ENCODE assay signal across 1 cellular context in genomic region chr18:10081477-10081876, GRCh38.
TF ChIP-seq lines count a peak whose summit lies in the region.

No MANE protein-coding gene starts in this region.

TF ChIP-seq in K562, 482 proteins besides CTCF, POLR2A, EP300 and RAD21 (continued from another document and continues in another):
- no peak for TF ChIP-seq ZNF318 (IDR thresholded peaks at IDR 0.05; ENCODE audit: borderline replicate concordance in 1 of 2, low read depth in 1 of 2)
- TF ChIP-seq GABPA (tag; conservative IDR thresholded peaks at IDR 0.05; ENCODE audit: low read depth) = no peak
- TF ChIP-seq IRF2 (CRISPR knock-in tag; IDR thresholded peaks at IDR 0.05) = no peak
- TF ChIP-seq ZNF174 (CRISPR knock-in tag; IDR thresholded peaks at IDR 0.05) = no peak
- TF ChIP-seq NFIC (IDR thresholded peaks at IDR 0.05) = no peak
- TF ChIP-seq ZNF212 (CRISPR knock-in tag; IDR thresholded peaks at IDR 0.05) = no peak
- TF ChIP-seq CBFA2T2 (conservative IDR thresholded peaks at IDR 0.05) = peak; percentile 45
- TF ChIP-seq CEBPG (CRISPR knock-in tag; IDR thresholded peaks at IDR 0.05) = peak; percentile 78
- TF ChIP-seq CEBPG (tag; conservative IDR thresholded peaks at IDR 0.05 in 1 of 2, IDR thresholded peaks at IDR 0.05 in 1 of 2) = peak; percentile 36 to 89; a peak in 2 of 4 replicates
- no peak for TF ChIP-seq BRCA1 (IDR thresholded peaks at IDR 0.05)
- no peak for TF ChIP-seq BRCA1 (CRISPR knock-in tag; IDR thresholded peaks at IDR 0.05)
- TF ChIP-seq ZKSCAN1 (IDR thresholded peaks at IDR 0.05; ENCODE audit: low read depth, low read length) = no peak
- TF ChIP-seq DACH1 (IDR thresholded peaks at IDR 0.05; ENCODE audit: partially characterized antibody) = peak; percentile 21
- TF ChIP-seq ZNF280B (CRISPR knock-in tag; IDR thresholded peaks at IDR 0.05) = no peak
- no peak for TF ChIP-seq THRA (IDR thresholded peaks at IDR 0.05)
- no peak for TF ChIP-seq IRF9 (tag; IDR thresholded peaks at IDR 0.05)
- TF ChIP-seq PHF20 (IDR thresholded peaks at IDR 0.05; ENCODE audit: partially characterized antibody) = no peak
- no peak for TF ChIP-seq CBX8 (IDR thresholded peaks at IDR 0.05; ENCODE audit: borderline replicate concordance, extremely low read depth, low read depth, low read length, poor library complexity, severe bottlenecking)
- 0 out of 2 replicates have a peak, but pooled peaks have one; percentile 33 for TF ChIP-seq ZEB2 (IDR thresholded peaks at IDR 0.05)
- no peak for TF ChIP-seq ZNF224 (CRISPR knock-in tag; IDR thresholded peaks at IDR 0.05)
- no peak for TF ChIP-seq HDGF (IDR thresholded peaks at IDR 0.05)
- no peak for TF ChIP-seq SIRT6 (IDR thresholded peaks at IDR 0.05; ENCODE audit: low read depth, low read length)
- TF ChIP-seq TRIM25 (IDR thresholded peaks at IDR 0.05; ENCODE audit: borderline replicate concordance) = no peak
- TF ChIP-seq L3MBTL2 (IDR thresholded peaks at IDR 0.05) = peak; percentile 69; the same call in 1 of the 2 replicates
- TF ChIP-seq ZBTB26 (CRISPR knock-in tag; IDR thresholded peaks at IDR 0.05) = no peak
- TF ChIP-seq NCOA4 (IDR thresholded peaks at IDR 0.05; ENCODE audit: partially characterized antibody) = no peak
- peak; percentile 62 for TF ChIP-seq MYC (IDR thresholded peaks at IDR 0.05; ENCODE audit: low read depth, low read length)
- TF ChIP-seq MYC (CRISPR knock-in tag; IDR thresholded peaks at IDR 0.05; ENCODE audit: borderline replicate concordance, low read depth) = no peak
- TF ChIP-seq CREM (IDR thresholded peaks at IDR 0.05; ENCODE audit: low read depth) = 0 out of 2 replicates have a peak, but pooled peaks have one; percentile 20
- TF ChIP-seq ZNF695 (CRISPR knock-in tag; IDR thresholded peaks at IDR 0.05) = no peak
- TF ChIP-seq JUN (IDR thresholded peaks at IDR 0.05; ENCODE audit: borderline replicate concordance, low read depth, low read length) = 0 out of 2 replicates have a peak, but pooled peaks have one; percentile 30
- TF ChIP-seq JUN (CRISPR knock-in tag; IDR thresholded peaks at IDR 0.05; ENCODE audit: borderline replicate concordance) = no peak
- no peak; the same call in 1 of the 2 replicates for TF ChIP-seq DPF2 (IDR thresholded peaks at IDR 0.05)
- TF ChIP-seq TFE3 (CRISPR knock-in tag; IDR thresholded peaks at IDR 0.05) = no peak
- no peak for TF ChIP-seq HDAC3 (IDR thresholded peaks at IDR 0.05; ENCODE audit: borderline replicate concordance, partially characterized antibody)
- peak; percentile 67 for TF ChIP-seq CEBPB (tag; IDR thresholded peaks at IDR 0.05)
- no peak for TF ChIP-seq MBD2 (IDR thresholded peaks at IDR 0.05; ENCODE audit: borderline replicate concordance, low read depth)
- TF ChIP-seq ZNF764 (CRISPR knock-in tag; IDR thresholded peaks at IDR 0.05; ENCODE audit: low read depth) = no peak
- TF ChIP-seq PHB2 (IDR thresholded peaks at IDR 0.05; ENCODE audit: low read depth) = no peak
- no peak for TF ChIP-seq ASH1L (IDR thresholded peaks at IDR 0.05; ENCODE audit: borderline replicate concordance, low read depth, partially characterized antibody)
- TF ChIP-seq ZNF561 (CRISPR knock-in tag; conservative IDR thresholded peaks at IDR 0.05) = no peak
- no peak for TF ChIP-seq CBX3 (IDR thresholded peaks at IDR 0.05; ENCODE audit: borderline replicate concordance in 1 of 2, low read length in 2 of 2)
- TF ChIP-seq TEAD2 (tag; IDR thresholded peaks at IDR 0.05) = no peak
- no peak for TF ChIP-seq ZNF780A (CRISPR knock-in tag; IDR thresholded peaks at IDR 0.05)
- no peak for TF ChIP-seq RAD51 (IDR thresholded peaks at IDR 0.05; ENCODE audit: borderline replicate concordance, low read depth)
- peak; percentile 68 for TF ChIP-seq CBFA2T3 (IDR thresholded peaks at IDR 0.05)
- no peak for TF ChIP-seq HMBOX1 (IDR thresholded peaks at IDR 0.05)
- no peak for TF ChIP-seq MECOM (CRISPR knock-in tag; IDR thresholded peaks at IDR 0.05)
- peak; percentile 74 for TF ChIP-seq ARID1B (IDR thresholded peaks at IDR 0.05)
- TF ChIP-seq SAFB (IDR thresholded peaks at IDR 0.05; ENCODE audit: borderline replicate concordance, low read depth, low read length) = no peak
- TF ChIP-seq SMARCA4 (IDR thresholded peaks at IDR 0.05) = peak; percentile 44; the same call in 1 of the 2 replicates
- TF ChIP-seq KLF6 (CRISPR knock-in tag; IDR thresholded peaks at IDR 0.05; ENCODE audit: borderline replicate concordance) = no peak
- peak; percentile 62 for TF ChIP-seq TAL1 (IDR thresholded peaks at IDR 0.05)
- TF ChIP-seq NR2C1 (IDR thresholded peaks at IDR 0.05) = peak; percentile 90
- TF ChIP-seq NR2C1 (tag; IDR thresholded peaks at IDR 0.05) = peak; percentile 96
- TF ChIP-seq ZNF785 (CRISPR knock-in tag; IDR thresholded peaks at IDR 0.05) = no peak
